In genomic region chr3:185932213-185932612, GRCh38 we compare ENCODE assay signal across 8 cellular contexts. TPM values are rescaled to one million over a fixed set of nuclear protein-coding genes. Genes with fewer than 3 reads are reported as not detected.
DNase-seq lines count a peak whose midpoint lies in the region; ATAC-seq and TF ChIP-seq lines count a peak whose summit lies in the region.

No MANE protein-coding gene starts in this region.

- peaks cover 90% of the 10 kb centered on the region for H4K20me1 ChIP-seq in GM23248 (ENCODE audit: insufficient read depth)
- peaks cover 98% of the 10 kb centered on the region for H4K20me1 ChIP-seq in OCI-LY7 (ENCODE audit: insufficient read depth, low read length)

- in situ Hi-C loops in GM23248 (cut with MboI), result no loop called here

- H3K4me2 ChIP-seq in GM23248 (ENCODE audit: unreplicated experiment) (peak overlapping the region; percentile 99), OCI-LY7 (ENCODE audit: low read length) (peak overlapping the region; percentile 88)

- H3K4me3 ChIP-seq in GM23248, result peak overlapping the region; percentile 94
- H3K4me3 ChIP-seq in OCI-LY7 (ENCODE audit: low read depth, low read length, poor library complexity, severe bottlenecking), result peak overlapping the region; percentile 92
- peak overlapping the region; percentile 25 for H3K4me3 ChIP-seq in epithelial cell of proximal tubule (ENCODE audit: low read depth, low read length)

- intact Hi-C loops in OCI-LY7 (cut with micrococcal nuclease; ENCODE audit: unreplicated experiment), result loop anchor here (5.0 to 10.0 kb wide), 3 partner anchors 337 to 1120 kb away; partner anchors contain the start of gene VPS8

- H3K9me2 ChIP-seq in GM23248 (ENCODE audit: insufficient read depth) (no peaks in the 10 kb centered on the region), OCI-LY7 (ENCODE audit: insufficient read depth, low read length) (no peaks in the 10 kb centered on the region)

- POLR2A ChIA-PET in OCI-LY7 (lab: Charles Lee), result interaction anchor here (0.6 to 2.1 kb wide), 8 partner anchors 10 to 860 kb away, joined by 3 to 9 read pairs (median 5); partner anchors contain the start of gene DNAJB11

- peak overlapping the region; percentile 66 for H3K27ac ChIP-seq in GM23248
- H3K27ac ChIP-seq in OCI-LY7 (ENCODE audit: low read depth, low read length, poor library complexity, severe bottlenecking), result no peak overlapping the region

- H3K79me2 ChIP-seq in GM23248 (ENCODE audit: insufficient read depth) (peaks cover 100% of the 10 kb centered on the region), OCI-LY7 (ENCODE audit: insufficient read depth, low read depth, low read length) (peaks cover 100% of the 10 kb centered on the region)

- peaks cover 81% of the 10 kb centered on the region for H3F3A ChIP-seq in GM23248 (ENCODE audit: insufficient read depth)

- ATAC-seq in GM19328 (IDR thresholded peaks at IDR 0.05; ENCODE audit: unreplicated experiment) (no peak), GM21723 (IDR thresholded peaks at IDR 0.05; ENCODE audit: unreplicated experiment) (no peak)

- BruUV-seq in OCI-LY7 (replicated peaks; lab: Mats Ljungman, UMichigan), result no TSS peak

- H3K9ac ChIP-seq in GM23248, result peak overlapping the region; percentile 100

- no peaks in the 10 kb centered on the region for H3K27me3 ChIP-seq in GM23248 (replicated peaks; ENCODE audit: insufficient read depth)

- peak; percentile 50 for DNase-seq in GM23248
- no peak for DNase-seq in OCI-LY7 (ENCODE audit: low spot score)
- no peak for DNase-seq in epithelial cell of proximal tubule (ENCODE audit: low read depth)
- DNase-seq in putamen (ENCODE audit: low spot score), result peak; percentile 53
- DNase-seq in nucleus accumbens (lab: John Stamatoyannopoulos, UW), result no peak
- DNase-seq in stimulated activated CD4-positive, alpha-beta T cell treated with anti-CD3 and anti-CD28 coated beads, Interleukin-2, amount 100 ng/mL, for 48 hours, result no peak

- peaks cover 73% of the 10 kb centered on the region for H3K4me1 ChIP-seq in GM23248 (ENCODE audit: insufficient read depth)
- peaks cover 70% of the 10 kb centered on the region for H3K4me1 ChIP-seq in OCI-LY7 (ENCODE audit: insufficient read depth, low read length, poor library complexity, severe bottlenecking)

- CTCF ChIA-PET in OCI-LY7 (lab: Charles Lee; ENCODE audit: unreplicated experiment), result interaction anchor here (1.4 kb wide), 1 partner anchor 11 kb away, joined by 4 read pairs; no protein-coding TSS in a partner anchor

- WGBS in GM23248 (ENCODE audit: low coverage in 1 of 2, low lambda C conversion rate in 2 of 2, missing lambda C conversion rate in 2 of 2), 2 experiments, result 3% methylated on average over 5 of the region's 5 CpGs

- H3K36me3 ChIP-seq in GM23248 (ENCODE audit: low read depth), result peaks cover 6% of the 10 kb centered on the region; the same call in 1 of the 2 replicates
- peaks cover 98% of the 10 kb centered on the region for H3K36me3 ChIP-seq in OCI-LY7 (ENCODE audit: insufficient read depth, low read length)

- no peak overlapping the region for H2AFZ ChIP-seq in GM23248
- H2AFZ ChIP-seq in OCI-LY7 (ENCODE audit: low read length), result no peak overlapping the region

- TF ChIP-seq CTCF in OCI-LY7 (conservative IDR thresholded peaks at IDR 0.05; ENCODE audit: low read length) (no peak), epithelial cell of proximal tubule (conservative IDR thresholded peaks at IDR 0.05; ENCODE audit: low read depth, low read length) (no peak)

- no peaks in the 10 kb centered on the region for H3K9me3 ChIP-seq in GM23248 (ENCODE audit: low read depth)
- H3K9me3 ChIP-seq in OCI-LY7 (ENCODE audit: low read length), result no peaks in the 10 kb centered on the region

RNA-seq across cellular contexts. Expression of gene TRA2B, which starts 5.6 kb away (rescaled TPM):
- total RNA-seq in GM23248 (2014; rRNA removed; shearing (Covaris generic)), result 138 and 183 TPM in 2 replicates
- polyA plus RNA-seq in GM23248 (2016; fragmentation: Nextera tagmentation; extraction: Ambion mirVana), result 111 and 112 TPM in 2 replicates
- total RNA-seq in OCI-LY7 (2014; rRNA removed; shearing (Covaris generic)), result 349 and 420 TPM in 2 replicates
- total RNA-seq in OCI-LY7 (2022) (296 and 325 TPM in 2 replicates), epithelial cell of proximal tubule (140 and 239 TPM in 2 replicates)

Comparison
In these comparisons a context has a peak if more than half of its experiments do, and no peak if none do; other contexts are left out.
1. DNase-seq: peak in GM23248 (single experiment) and putamen (single experiment); none in OCI-LY7 (single experiment), epithelial cell of proximal tubule (single experiment), nucleus accumbens (0 of 56) and stimulated activated CD4-positive, alpha-beta T cell treated with anti-CD3 and anti-CD28 coated beads, Interleukin-2, amount 100 ng/mL, for 48 hours (0 of 2).
2. H3K4me3 ChIP-seq: peak in every context shown above with its lines; median percentile 94 in GM23248; 92 in OCI-LY7; 25 in epithelial cell of proximal tubule.